In the genomic region with DNA sequence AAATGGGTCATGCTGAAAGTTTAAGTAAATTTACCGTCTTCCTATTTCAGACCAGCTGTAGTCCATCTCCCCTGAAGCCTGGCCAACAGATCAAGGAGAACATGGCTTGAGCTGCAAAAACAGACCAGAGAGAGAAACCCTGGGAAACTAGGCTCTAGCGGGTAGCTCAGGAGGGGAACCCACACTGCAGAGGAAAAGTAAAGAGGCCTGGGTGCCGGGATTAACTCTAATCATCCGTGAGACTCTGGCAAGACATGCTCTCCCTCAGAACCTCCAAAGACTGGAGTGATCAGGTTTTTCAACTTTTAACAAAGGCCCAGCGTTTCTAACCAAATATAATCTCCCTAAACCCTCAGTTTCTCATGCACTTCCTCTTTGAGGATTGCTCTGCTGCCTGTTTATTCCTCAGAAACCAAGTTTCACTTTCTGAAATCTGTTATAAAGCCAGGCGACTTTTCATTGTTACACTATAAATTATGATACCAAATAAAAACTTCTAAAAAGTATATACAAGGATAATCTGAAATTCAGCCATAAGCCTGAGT, we compare ENCODE assay signal across 8 cellular contexts.
DNase-seq lines count a peak whose midpoint lies in the region; ATAC-seq and TF ChIP-seq lines count a peak whose summit lies in the region.

No MANE protein-coding gene starts in this region.

- peaks cover 19% of the 10 kb centered on the region for H3K4me1 Mint-ChIP-seq in CD4-positive, alpha-beta T cell (ENCODE audit: low read depth)
- H3K4me1 Mint-ChIP-seq in brain: peaks cover 88% of the 10 kb centered on the region
- H3K4me1 Mint-ChIP-seq in type B pancreatic cell (ENCODE audit: unreplicated experiment): peaks cover 47% of the 10 kb centered on the region

- no peak overlapping the region for H3K27ac ChIP-seq in CD4-positive, alpha-beta T cell (ENCODE audit: low read depth, low read length)

- no peak overlapping the region for H3K4me3 Mint-ChIP-seq in CD4-positive, alpha-beta T cell
- H3K4me3 Mint-ChIP-seq in brain: peak overlapping the region; percentile 37 to 88 (median 77)
- H3K4me3 Mint-ChIP-seq in type B pancreatic cell: peak overlapping the region; percentile 76

- DNase-seq in CD4-positive, alpha-beta T cell: no peak
- DNase-seq in LHCN-M2 (ENCODE audit: low read depth) (peak; percentile 52), medulla oblongata (ENCODE audit: extremely low spot score) (peak; percentile 75), type B pancreatic cell (ENCODE audit: extremely low spot score, unreplicated experiment) (no peak), epidermal melanocyte (ENCODE audit: insufficient read length, low spot score) (no peak), NCI-H1417 (lab: John Stamatoyannopoulos, UW) (no peak)

- no peak for ATAC-seq in CD4-positive, alpha-beta T cell (ENCODE audit: poor library complexity)
- no peak for ATAC-seq in GM19455 (IDR thresholded peaks at IDR 0.05; ENCODE audit: unreplicated experiment)

- POLR2A ChIA-PET in CD4-positive, alpha-beta T cell (lab: Charles Lee): no interaction called here

- intact Hi-C loops in CD4-positive, alpha-beta T cell (cut with DNase I, micrococcal nuclease): loop anchor here in 1 of 2 experiments (10.0 kb wide), 1 partner anchor 55 kb away; no protein-coding TSS in a partner anchor

- H3K27me3 ChIP-seq in CD4-positive, alpha-beta T cell (ENCODE audit: control insufficient read depth, insufficient read depth, low read length): no peaks in the 10 kb centered on the region

- CTCF ChIA-PET in CD4-positive, alpha-beta T cell (lab: Charles Lee): no interaction called here

- no peaks in the 10 kb centered on the region for H3K9me3 Mint-ChIP-seq in CD4-positive, alpha-beta T cell
- peaks cover 0 to 2% (median 0%) of the 10 kb centered on the region in 5 experiments for H3K9me3 Mint-ChIP-seq in brain
- no peaks in the 10 kb centered on the region for H3K9me3 Mint-ChIP-seq in type B pancreatic cell

- H3K27me3 Mint-ChIP-seq in CD4-positive, alpha-beta T cell: no peaks in the 10 kb centered on the region
- H3K27me3 Mint-ChIP-seq in brain (no peaks in the 10 kb centered on the region), type B pancreatic cell (no peaks in the 10 kb centered on the region)

- no peaks in the 10 kb centered on the region for H3K9me3 ChIP-seq in CD4-positive, alpha-beta T cell (ENCODE audit: control insufficient read depth, low read length)

- TF ChIP-seq CTCF in CD4-positive, alpha-beta T cell (IDR thresholded peaks at IDR 0.05): no peak
- TF ChIP-seq CTCF in brain (conservative IDR thresholded peaks at IDR 0.05): no peak
- TF ChIP-seq CTCF in type B pancreatic cell (conservative IDR thresholded peaks at IDR 0.05): no peak

- peak overlapping the region; percentile 5 for H3K27ac Mint-ChIP-seq in CD4-positive, alpha-beta T cell
- H3K27ac Mint-ChIP-seq in brain (peak overlapping the region; percentile 57 to 99 (median 97)), type B pancreatic cell (peak overlapping the region; percentile 79)

- H3K36me3 Mint-ChIP-seq in CD4-positive, alpha-beta T cell (ENCODE audit: low read depth): no peaks in the 10 kb centered on the region
- H3K36me3 Mint-ChIP-seq in brain (peaks cover 3% of the 10 kb centered on the region), type B pancreatic cell (no peaks in the 10 kb centered on the region)

Comparison
In these comparisons a context has a peak if more than half of its experiments do, and no peak if none do; other contexts are left out.
1. DNase-seq: peak in LHCN-M2 (single experiment) and medulla oblongata (single experiment); none in CD4-positive, alpha-beta T cell (0 of 10), type B pancreatic cell (single experiment), epidermal melanocyte (single experiment) and NCI-H1417 (0 of 3).
2. H3K27ac Mint-ChIP-seq: peak in every context shown above with its lines; median percentile 97 in brain; 79 in type B pancreatic cell; 5 in CD4-positive, alpha-beta T cell.